ENCODE assay signal across 23 cellular contexts in genomic region chr7:46440186-46440585, GRCh38.
"Had no signal": no experiment of that assay in that cellular context is flagged by ENCODE, and none has a peak within 500 bp of the region (broad histone marks: within the 10 kb centered on the region; RNA-seq: fewer than 3 reads in every experiment).

No MANE protein-coding gene starts in this region.

- H3K27ac Mint-ChIP-seq: activated CD4-positive, alpha-beta T cell treated with anti-CD3 and anti-CD28 coated beads, Interleukin-2, amount 10 ng/mL, durations not matched to agents 7 days and 5 days; activated CD8-positive, alpha-beta T cell treated with anti-CD3 and anti-CD28 coated beads for 36 hours; activated T-helper 17 cell treated with anti-CD3 and anti-CD28 coated beads, Interleukin-2, amount 50 U/mL, for 72 hours; dendritic cell treated with granulocyte-macrophage colony-stimulating factor and Interleukin-4, amounts not matched to agents 40 ng/mL and 50 ng/mL, for 4 days; natural killer cell; stimulated activated naive CD8-positive, alpha-beta T cell treated with anti-CD3 and anti-CD28 coated beads, Interleukin-15, Interleukin-2, amounts not matched to agents 100 ng/mL and 50 ng/mL, for 24 hours; WTC11 had no signal

- H3K9me3 ChIP-seq: neutrophil, pancreas had no signal

- H3K4me3 ChIP-seq: esophagus muscularis mucosa, pancreas, right atrium auricular region, spleen, upper lobe of left lung had no signal

- H3K4me1 Mint-ChIP-seq: activated CD4-positive, alpha-beta T cell treated with anti-CD3 and anti-CD28 coated beads, Interleukin-2, amount 10 ng/mL, durations not matched to agents 7 days and 5 days; activated T-helper 17 cell treated with anti-CD3 and anti-CD28 coated beads, Interleukin-2, amount 50 U/mL, for 72 hours; natural killer cell; WTC11 had no signal

- H3K27me3 ChIP-seq: esophagus muscularis mucosa, neutrophil, pancreas, right atrium auricular region, spleen, upper lobe of left lung had no signal

- H3K4me3 Mint-ChIP-seq: activated CD4-positive, alpha-beta T cell treated with anti-CD3 and anti-CD28 coated beads, Interleukin-2, amount 10 ng/mL, durations not matched to agents 7 days and 5 days; activated CD8-positive, alpha-beta T cell treated with anti-CD3 and anti-CD28 coated beads for 36 hours; activated T-cell treated with anti-CD3 and anti-CD28 coated beads, Interleukin-2, amount 50 U/mL, for 4 hours; activated T-helper 17 cell treated with anti-CD3 and anti-CD28 coated beads, Interleukin-2, amount 50 U/mL, for 72 hours; dendritic cell treated with granulocyte-macrophage colony-stimulating factor and Interleukin-4, amounts not matched to agents 40 ng/mL and 50 ng/mL, for 4 days; mesothelial cell of epicardium; natural killer cell; stimulated activated naive CD8-positive, alpha-beta T cell treated with anti-CD3 and anti-CD28 coated beads, Interleukin-15, Interleukin-2, amounts not matched to agents 100 ng/mL and 50 ng/mL, for 24 hours; WTC11 had no signal

- DNase-seq: activated CD4-positive, alpha-beta T cell treated with anti-CD3 and anti-CD28 coated beads for 1 hour; activated CD4-positive, alpha-beta T cell treated with anti-CD3 and anti-CD28 coated beads, Interleukin-2, amount 10 ng/mL, durations not matched to agents 7 days and 5 days; activated CD8-positive, alpha-beta T cell treated with anti-CD3 and anti-CD28 coated beads for 36 hours; activated gamma-delta T cell treated with Interleukin-2 at 50 U/mL for 16 hours; activated naive CD4-positive, alpha-beta T cell treated with anti-CD3 and anti-CD28 coated beads, Interleukin-2, amount 50 U/mL, for 16 hours; activated T-cell treated with anti-CD3 and anti-CD28 coated beads, Interleukin-2, amount 50 U/mL, for 4 hours; amniotic stem cell; caudate nucleus; left cardiac atrium; natural killer cell; pancreas; spleen; stimulated activated CD4-positive, alpha-beta T cell treated with anti-CD3 and anti-CD28 coated beads, Interleukin-4, amount 100 ng/mL, for 1 hour; T-helper 2 cell; upper lobe of left lung had no signal

- H3K4me1 ChIP-seq: esophagus muscularis mucosa, pancreas, right atrium auricular region, spleen, upper lobe of left lung had no signal

- H3K27me3 Mint-ChIP-seq: activated CD4-positive, alpha-beta T cell treated with anti-CD3 and anti-CD28 coated beads, Interleukin-2, amount 10 ng/mL, durations not matched to agents 7 days and 5 days; activated CD8-positive, alpha-beta T cell treated with anti-CD3 and anti-CD28 coated beads for 36 hours; activated T-helper 17 cell treated with anti-CD3 and anti-CD28 coated beads, Interleukin-2, amount 50 U/mL, for 72 hours; dendritic cell treated with granulocyte-macrophage colony-stimulating factor and Interleukin-4, amounts not matched to agents 40 ng/mL and 50 ng/mL, for 4 days; stimulated activated naive CD8-positive, alpha-beta T cell treated with anti-CD3 and anti-CD28 coated beads, Interleukin-15, Interleukin-2, amounts not matched to agents 100 ng/mL and 50 ng/mL, for 24 hours had no signal

- ATAC-seq: activated CD8-positive, alpha-beta T cell treated with anti-CD3 and anti-CD28 coated beads for 36 hours; activated T-cell treated with anti-CD3 and anti-CD28 coated beads, Interleukin-2, amount 50 U/mL, for 4 hours; activated T-helper 17 cell treated with anti-CD3 and anti-CD28 coated beads, Interleukin-2, amount 50 U/mL, for 72 hours; left cardiac atrium; natural killer cell; pancreas; WTC11 had no signal

- H3K36me3 ChIP-seq: esophagus muscularis mucosa, neutrophil, pancreas, right atrium auricular region, spleen, upper lobe of left lung had no signal

- H3K27ac ChIP-seq: esophagus muscularis mucosa, neutrophil, pancreas, right atrium auricular region, spleen, upper lobe of left lung had no signal
